In the genomic region with DNA sequence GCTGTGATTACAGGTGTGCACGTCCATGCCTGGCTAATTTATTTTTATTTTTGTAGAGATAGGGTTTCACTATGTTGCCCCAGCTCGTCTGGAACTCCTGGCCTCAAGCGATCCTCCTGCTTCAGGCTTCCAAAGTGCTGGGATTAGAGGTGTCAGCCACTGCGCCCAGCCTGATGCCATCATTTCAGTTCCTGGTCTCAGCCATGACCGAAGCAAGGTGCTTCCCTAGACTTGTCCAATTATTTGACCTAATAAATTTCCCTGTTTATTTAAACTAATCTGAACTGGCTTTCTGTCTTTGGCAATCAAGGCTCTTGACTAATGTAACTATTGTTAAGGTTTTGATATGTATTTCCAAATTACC, we compare ENCODE assay signal across 30 cellular contexts. TPM values are rescaled to one million over a fixed set of nuclear protein-coding genes. Genes with fewer than 3 reads are reported as not detected.
DNase-seq lines count a peak whose midpoint lies in the region; ATAC-seq, FAIRE-seq and TF ChIP-seq lines count a peak whose summit lies in the region.
"Had no signal": no experiment of that assay in that cellular context is flagged by ENCODE, and none has a peak within 500 bp of the region (broad histone marks: within the 10 kb centered on the region; RNA-seq: fewer than 3 reads in every experiment).

No MANE protein-coding gene starts in this region.

- no peaks in the 10 kb centered on the region for H3K4me1 ChIP-seq in PC-3 (ENCODE audit: insufficient read depth, low read length)
- peaks cover 43% of the 10 kb centered on the region for H3K4me1 ChIP-seq in GM12878 (ENCODE audit: control insufficient read depth, insufficient read depth, low read length)
- H3K4me1 ChIP-seq in pancreas, result no peaks in the 10 kb centered on the region
- H3K4me1 ChIP-seq: psoas muscle, suprapubic skin had no signal

- no peaks in the 10 kb centered on the region for H3K36me3 Mint-ChIP-seq in activated CD4-positive, alpha-beta memory T cell treated with anti-CD3 and anti-CD28 coated beads for 36 hours
- no peaks in the 10 kb centered on the region for H3K36me3 Mint-ChIP-seq in activated CD4-positive, alpha-beta memory T cell treated with anti-CD3 and anti-CD28 coated beads, Interleukin-2, amount 10 ng/mL, durations not matched to agents 7 days and 5 days (ENCODE audit: low read depth)
- H3K36me3 Mint-ChIP-seq in stimulated activated effector memory CD8-positive, alpha-beta T cell treated with anti-CD3 and anti-CD28 coated beads, Interleukin-12 subunit alpha, Interleukin-12 subunit beta, amount 100 ng/mL, for 72 hours, result no peaks in the 10 kb centered on the region
- H3K36me3 Mint-ChIP-seq: CD4-positive, CD25-positive, alpha-beta regulatory T cell; naive thymus-derived CD8-positive, alpha-beta T cell had no signal

- H3K27me3 Mint-ChIP-seq in activated CD4-positive, alpha-beta memory T cell treated with anti-CD3 and anti-CD28 coated beads for 36 hours, result peaks cover 2% of the 10 kb centered on the region
- H3K27me3 Mint-ChIP-seq in activated CD4-positive, alpha-beta memory T cell treated with anti-CD3 and anti-CD28 coated beads, Interleukin-2, amount 10 ng/mL, durations not matched to agents 7 days and 5 days, result no peaks in the 10 kb centered on the region
- H3K27me3 Mint-ChIP-seq: CD4-positive, CD25-positive, alpha-beta regulatory T cell had no signal

- H4K20me1 ChIP-seq in PC-3 (ENCODE audit: low read length) (no peaks in the 10 kb centered on the region), GM12878 (ENCODE audit: control insufficient read depth, insufficient read depth) (no peaks in the 10 kb centered on the region)

- TF ChIP-seq CTCF in PC-3 (conservative IDR thresholded peaks at IDR 0.05; ENCODE audit: low read depth, low read length) (no peak), GM12878 (IDR thresholded peaks at IDR 0.05 in 2 of 3, conservative IDR thresholded peaks at IDR 0.05 in 1 of 3; ENCODE audit: control insufficient read depth in 2 of 3, extremely low read depth in 1 of 3, insufficient read depth in 1 of 3, low read depth in 3 of 3, low read length in 3 of 3) (no peak), pancreas (IDR thresholded peaks at IDR 0.05) (no peak)

- 7% methylated on average over 5 of the region's 5 CpGs for WGBS in GM12878 (ENCODE audit: insufficient coverage, insufficient replicate concordance, low lambda C conversion rate, missing lambda C conversion rate)
- 81 to 92% methylated on average over 5 of the region's 5 CpGs for WGBS in pancreas, 2 donors

- TF ChIP-seq EP300 in GM12878 (IDR thresholded peaks at IDR 0.05; ENCODE audit: borderline replicate concordance in 1 of 2, control insufficient read depth in 1 of 2, low read depth in 2 of 2, low read length in 2 of 2), result no peak

- H3F3A ChIP-seq in PC-3 (ENCODE audit: low read length, unreplicated experiment), result no peaks in the 10 kb centered on the region

- no peak for FAIRE-seq in GM12878 (lab: Jason Lieb, UNC)
- FAIRE-seq in pancreas (lab: Jason Lieb, UNC), result no peak
- FAIRE-seq: TTC549 had no signal

- H3K27ac Mint-ChIP-seq in activated CD4-positive, alpha-beta memory T cell treated with anti-CD3 and anti-CD28 coated beads for 36 hours, result peak overlapping the region; percentile 62
- no peak overlapping the region for H3K27ac Mint-ChIP-seq in activated CD4-positive, alpha-beta memory T cell treated with anti-CD3 and anti-CD28 coated beads, Interleukin-2, amount 10 ng/mL, durations not matched to agents 7 days and 5 days
- peak overlapping the region; percentile 73 for H3K27ac Mint-ChIP-seq in stimulated activated effector memory CD8-positive, alpha-beta T cell treated with anti-CD3 and anti-CD28 coated beads, Interleukin-12 subunit alpha, Interleukin-12 subunit beta, amount 100 ng/mL, for 72 hours
- H3K27ac Mint-ChIP-seq: CD4-positive, CD25-positive, alpha-beta regulatory T cell; effector memory CD8-positive, alpha-beta T cell; HFFc6; T-helper 1 cell treated with Interleukin-12 subunit alpha and Interleukin-12 subunit beta and Interleukin-4 antibody, amounts not matched to agents 30 μg/mL and 1 μg/mL, for 36 hours had no signal

- H3K9me2 ChIP-seq in PC-3 (replicated peaks; ENCODE audit: low read length), result no peaks in the 10 kb centered on the region

- H3K27ac ChIP-seq in PC-3 (ENCODE audit: low read length), result no peak overlapping the region
- H3K27ac ChIP-seq in GM12878 (ENCODE audit: control insufficient read depth, insufficient read depth), result peak overlapping the region; percentile 96
- no peak overlapping the region for H3K27ac ChIP-seq in pancreas
- H3K27ac ChIP-seq: coronary artery, psoas muscle, RWPE1, suprapubic skin had no signal

- peaks cover 23% of the 10 kb centered on the region for H3K4me1 Mint-ChIP-seq in activated CD4-positive, alpha-beta memory T cell treated with anti-CD3 and anti-CD28 coated beads for 36 hours (ENCODE audit: low read depth)
- H3K4me1 Mint-ChIP-seq in activated CD4-positive, alpha-beta memory T cell treated with anti-CD3 and anti-CD28 coated beads, Interleukin-2, amount 10 ng/mL, durations not matched to agents 7 days and 5 days, result peaks cover 21% of the 10 kb centered on the region
- H3K4me1 Mint-ChIP-seq in stimulated activated effector memory CD8-positive, alpha-beta T cell treated with anti-CD3 and anti-CD28 coated beads, Interleukin-12 subunit alpha, Interleukin-12 subunit beta, amount 100 ng/mL, for 72 hours, result peaks cover 16% of the 10 kb centered on the region

- H3K9me3 ChIP-seq in PC-3 (ENCODE audit: low read length) (peaks cover 6% of the 10 kb centered on the region; the same call in 1 of the 2 replicates), GM12878 (replicated peaks; ENCODE audit: control insufficient read depth, insufficient read depth, low read length) (no peaks in the 10 kb centered on the region; the same call in 1 of the 3 replicates), pancreas (no peaks in the 10 kb centered on the region)
- H3K9me3 ChIP-seq: psoas muscle, suprapubic skin had no signal

- TF ChIP-seq RAD21 in GM12878 (IDR thresholded peaks at IDR 0.05; ENCODE audit: insufficient read depth, low read depth, low read length), result no peak

- CTCF ChIA-PET in activated CD4-positive, alpha-beta memory T cell treated with anti-CD3 and anti-CD28 coated beads for 36 hours (lab: Charles Lee), result interaction anchor here (0.9 to 1.5 kb wide), 2 partner anchors 12 to 282 kb away, joined by 3 read pairs; no protein-coding TSS in a partner anchor
- CTCF ChIA-PET in activated CD4-positive, alpha-beta memory T cell treated with anti-CD3 and anti-CD28 coated beads, Interleukin-2, amount 10 ng/mL, durations not matched to agents 7 days and 5 days (lab: Charles Lee), result no interaction called here
- CTCF ChIA-PET in PC-3 (lab: Charles Lee) (no interaction called here), GM12878 (lab: Yijun Ruan, JAX) (interaction anchor here (1.1 to 5.2 kb wide), 5 partner anchors 12 to 105 kb away, joined by 4 to 25 read pairs (median 5); no protein-coding TSS in a partner anchor)

- no peak for DNase-seq in activated CD4-positive, alpha-beta memory T cell treated with anti-CD3 and anti-CD28 coated beads for 36 hours
- DNase-seq in activated CD4-positive, alpha-beta memory T cell treated with anti-CD3 and anti-CD28 coated beads, Interleukin-2, amount 10 ng/mL, durations not matched to agents 7 days and 5 days, result no peak
- DNase-seq in PC-3 (no peak), GM12878 (ENCODE audit: low read depth, low spot score) (no peak), epidermal melanocyte (ENCODE audit: insufficient read length, low spot score) (no peak), pancreas (no peak)
- no peak for DNase-seq in stimulated activated effector memory CD8-positive, alpha-beta T cell treated with anti-CD3 and anti-CD28 coated beads, Interleukin-12 subunit alpha, Interleukin-12 subunit beta, amount 100 ng/mL, for 72 hours (ENCODE audit: low spot score in 2 of 2)
- DNase-seq: activated CD4-positive, alpha-beta T cell treated with anti-CD3 and anti-CD28 coated beads, Interleukin-2, amount 50 U/mL, for 4 hours; activated gamma-delta T cell treated with Interleukin-2 at 50 U/mL for 16 hours; Calu3; caudate nucleus; DMS79 treated with DMSO at 0.1 percent for 48 hours; effector memory CD8-positive, alpha-beta T cell; erythroblast; GOT3; HFFc6; naive thymus-derived CD8-positive, alpha-beta T cell; NCI-H1092; NCI-H1694; NCI-H446 treated with DMSO at 0.1 percent for 48 hours; NCI-H82; psoas muscle; stimulated activated CD4-positive, alpha-beta T cell treated with anti-CD3 and anti-CD28 coated beads, Interleukin-4, amount 100 ng/mL, for 24 hours had no signal

- H3K4me3 Mint-ChIP-seq in activated CD4-positive, alpha-beta memory T cell treated with anti-CD3 and anti-CD28 coated beads for 36 hours, result no peak overlapping the region
- H3K4me3 Mint-ChIP-seq in activated CD4-positive, alpha-beta memory T cell treated with anti-CD3 and anti-CD28 coated beads, Interleukin-2, amount 10 ng/mL, durations not matched to agents 7 days and 5 days, result no peak overlapping the region
- no peak overlapping the region for H3K4me3 Mint-ChIP-seq in stimulated activated effector memory CD8-positive, alpha-beta T cell treated with anti-CD3 and anti-CD28 coated beads, Interleukin-12 subunit alpha, Interleukin-12 subunit beta, amount 100 ng/mL, for 72 hours
- H3K4me3 Mint-ChIP-seq: CD4-positive, CD25-positive, alpha-beta regulatory T cell; effector memory CD8-positive, alpha-beta T cell; HFFc6; naive thymus-derived CD8-positive, alpha-beta T cell; T-helper 1 cell treated with Interleukin-12 subunit alpha and Interleukin-12 subunit beta and Interleukin-4 antibody, amounts not matched to agents 30 μg/mL and 1 μg/mL, for 36 hours had no signal

- SMC1A ChIA-PET in GM12878 (lab: Charles Lee; ENCODE audit: uncharacterized antibody, unreplicated experiment), result interaction anchor here (1.2 to 7.1 kb wide), 12 partner anchors 11 to 112 kb away, joined by 3 to 145 read pairs (median 24); partner anchors contain the start of gene STK38L

- ATAC-seq in PC-3, result no peak
- ATAC-seq in GM12878, result no peak
- ATAC-seq in stimulated activated effector memory CD8-positive, alpha-beta T cell treated with anti-CD3 and anti-CD28 coated beads, Interleukin-12 subunit alpha, Interleukin-12 subunit beta, amount 100 ng/mL, for 72 hours, result no peak
- no peak for ATAC-seq in pancreas
- ATAC-seq in GM21576 (IDR thresholded peaks at IDR 0.05; ENCODE audit: unreplicated experiment), result no peak
- ATAC-seq: effector memory CD8-positive, alpha-beta T cell; naive thymus-derived CD8-positive, alpha-beta T cell; psoas muscle had no signal

- no peak for TF ChIP-seq POLR2A in GM12878 (IDR thresholded peaks at IDR 0.05; ENCODE audit: low read depth, low read length)

- H3K9ac ChIP-seq in PC-3 (ENCODE audit: low read length) (no peak overlapping the region), GM12878 (ENCODE audit: control insufficient read depth, insufficient read depth, low read length) (peak overlapping the region; percentile 28)

- intact Hi-C loops in activated CD4-positive, alpha-beta memory T cell treated with anti-CD3 and anti-CD28 coated beads for 36 hours (cut with micrococcal nuclease), result loop anchor here (1.0 to 2.0 kb wide), 3 partner anchors 11 to 39 kb away; no protein-coding TSS in a partner anchor
- intact Hi-C loops in PC-3 (cut with micrococcal nuclease) (no loop called here), GM12878 (cut with micrococcal nuclease; ENCODE audit: unreplicated experiment) (loop anchor here (1.0 to 5.0 kb wide), 6 partner anchors 11 to 88 kb away; partner anchors contain the start of gene STK38L), pancreas (cut with DNase I) (no loop called here)

- POLR2A ChIA-PET in activated CD4-positive, alpha-beta memory T cell treated with anti-CD3 and anti-CD28 coated beads for 36 hours (lab: Charles Lee), result interaction anchor here (1.2 kb wide), 1 partner anchor 40 kb away, joined by 3 read pairs; no protein-coding TSS in a partner anchor
- POLR2A ChIA-PET in activated CD4-positive, alpha-beta memory T cell treated with anti-CD3 and anti-CD28 coated beads, Interleukin-2, amount 10 ng/mL, durations not matched to agents 7 days and 5 days (lab: Charles Lee), result no interaction called here
- POLR2A ChIA-PET in PC-3 (lab: Charles Lee; ENCODE audit: unreplicated experiment), result no interaction called here
- POLR2A ChIA-PET in GM12878 (lab: Charles Lee), result interaction anchor here (1.1 to 6.0 kb wide), 6 partner anchors 10 to 74 kb away, joined by 3 to 70 read pairs (median 18); partner anchors contain the start of gene STK38L

- H2AFZ ChIP-seq in PC-3 (ENCODE audit: low read length) (0 out of 2 replicates have a peak overlapping the region, but pooled peaks have one; percentile 18), GM12878 (ENCODE audit: control insufficient read depth, low read depth, low read length) (peak overlapping the region; percentile 24; the same call in 1 of the 2 replicates)

- H3K79me2 ChIP-seq in PC-3 (ENCODE audit: low read length) (no peaks in the 10 kb centered on the region), GM12878 (ENCODE audit: control insufficient read depth, insufficient read depth, low read length) (no peaks in the 10 kb centered on the region)

- H3K27me3 ChIP-seq in PC-3 (ENCODE audit: low read length) (no peaks in the 10 kb centered on the region), GM12878 (replicated peaks in 1 of 2; ENCODE audit: control insufficient read depth in 2 of 2, insufficient read depth in 2 of 2, low read length in 1 of 2) (no peaks in the 10 kb centered on the region), pancreas (no peaks in the 10 kb centered on the region)
- H3K27me3 ChIP-seq: suprapubic skin had no signal

- no peaks in the 10 kb centered on the region for H3K9me3 Mint-ChIP-seq in activated CD4-positive, alpha-beta memory T cell treated with anti-CD3 and anti-CD28 coated beads for 36 hours
- no peaks in the 10 kb centered on the region for H3K9me3 Mint-ChIP-seq in activated CD4-positive, alpha-beta memory T cell treated with anti-CD3 and anti-CD28 coated beads, Interleukin-2, amount 10 ng/mL, durations not matched to agents 7 days and 5 days
- no peaks in the 10 kb centered on the region for H3K9me3 Mint-ChIP-seq in stimulated activated effector memory CD8-positive, alpha-beta T cell treated with anti-CD3 and anti-CD28 coated beads, Interleukin-12 subunit alpha, Interleukin-12 subunit beta, amount 100 ng/mL, for 72 hours
- H3K9me3 Mint-ChIP-seq: effector memory CD8-positive, alpha-beta T cell; HFFc6; naive thymus-derived CD8-positive, alpha-beta T cell; T-helper 1 cell treated with Interleukin-12 subunit alpha and Interleukin-12 subunit beta and Interleukin-4 antibody, amounts not matched to agents 30 μg/mL and 1 μg/mL, for 36 hours had no signal

- BruUV-seq in PC-3 (replicated peaks; lab: Mats Ljungman, UMichigan), result no TSS peak
- BruUV-seq in GM12878 (replicated peaks; lab: Mats Ljungman, UMichigan), result no TSS peak

- RAD21 ChIA-PET in GM12878 (lab: Charles Lee; ENCODE audit: unreplicated experiment), result interaction anchor here (0.7 to 10.2 kb wide), 14 partner anchors 11 to 155 kb away, joined by 3 to 73 read pairs (median 7); no protein-coding TSS in a partner anchor

- H3K4me3 ChIP-seq in PC-3 (ENCODE audit: low read length), result no peak overlapping the region
- H3K4me3 ChIP-seq in GM12878, result no peak overlapping the region
- H3K4me3 ChIP-seq in pancreas, result no peak overlapping the region
- H3K4me3 ChIP-seq: coronary artery, psoas muscle, suprapubic skin had no signal

- in situ Hi-C loops in GM12878 (cut with MboI), result no loop called here

- no peak overlapping the region for H3K4me2 ChIP-seq in PC-3 (ENCODE audit: low read length)
- H3K4me2 ChIP-seq in GM12878 (ENCODE audit: control insufficient read depth, insufficient read depth), result peak overlapping the region; percentile 0; the same call in 1 of the 2 replicates

- H3K36me3 ChIP-seq in PC-3 (ENCODE audit: low read depth, low read length) (no peaks in the 10 kb centered on the region), GM12878 (ENCODE audit: control insufficient read depth in 2 of 2, insufficient read depth in 2 of 2, low read length in 1 of 2) (no peaks in the 10 kb centered on the region), pancreas (no peaks in the 10 kb centered on the region)
- H3K36me3 ChIP-seq: suprapubic skin had no signal

RNA-seq across cellular contexts. Expression of gene STK38L, which starts 24.4 kb away (rescaled TPM):
- 10 to 100 TPM; 25.1 to 25.2 TPM for total RNA-seq in activated CD4-positive, alpha-beta memory T cell treated with anti-CD3 and anti-CD28 coated beads for 36 hours
- total RNA-seq in activated CD4-positive, alpha-beta memory T cell treated with anti-CD3 and anti-CD28 coated beads, Interleukin-2, amount 10 ng/mL, durations not matched to agents 7 days and 5 days, result 10 to 100 TPM; 19.1 to 25.8 TPM
- total RNA-seq in PC-3 (2014; rRNA removed) (19.4 and 32.3 TPM in 2 replicates), GM12878 (2014; rRNA removed) (92.7 and 120 TPM in 2 replicates), GM12878 (2014; rRNA removed; fragmentation: Illumina TruSeq; extraction: Trizol) (130 and 131 TPM in 2 replicates), GM12878 (2021) (110 and 131 TPM in 2 replicates), pancreas (10 to 100 TPM in 5 of 6 donors, 1 to 10 TPM in 1; 8.4 to 49.9 (median 12.4) TPM)
- 283 and 300 TPM in 2 replicates for total RNA-seq in GM12878 (2013; cell fraction: nucleolus; rRNA removed)
- polyA plus RNA-seq in GM12878 (2011; ENCODE audit: low read depth), result 19.4 TPM
- polyA plus RNA-seq in GM12878 (2011; rRNA removed) (121 and 218 TPM in 2 replicates), GM12878 (2014; fragmentation: Illumina TruSeq; extraction: Trizol) (134 and 173 TPM in 2 replicates), GM12878 (2014; fragmentation: Nextera tagmentation; extraction: Ambion mirVana) (10 to 100 TPM; 43.0 to 50.2 TPM), GM12878 (2014; rRNA removed) (76.8 and 90.8 TPM in 2 replicates), GM12878 (2016; fragmentation: Nextera tagmentation; extraction: Ambion mirVana) (100 to 1,000 TPM; 144 to 154 TPM), pancreas (1 to 10 TPM; 6.3 to 9.7 TPM)
- 24.3 and 29.2 TPM in 2 replicates for polyA plus RNA-seq in GM12878 (2011; cell fraction: cytosol; rRNA removed)
- 70.9 and 75.1 TPM in 2 replicates for polyA plus RNA-seq in GM12878 (2011; cell fraction: nucleus; rRNA removed)
- polyA plus RNA-seq in GM12878 (2012), result 40.8 and 44.4 TPM in 2 replicates
- 41.8 and 75.6 TPM in 2 replicates for polyA minus RNA-seq in GM12878 (2011; rRNA and poly(A)+ RNA removed)
- 35.9 and 43.5 TPM in 2 replicates for polyA minus RNA-seq in GM12878 (2011; cell fraction: cytosol; rRNA and poly(A)+ RNA removed)
- polyA minus RNA-seq in GM12878 (2011; cell fraction: nucleus; rRNA and poly(A)+ RNA removed), result 36.5 and 60.8 TPM in 2 replicates

Comparison
In these comparisons a context has a peak if more than half of its experiments do, and no peak if none do; other contexts are left out.
1. CTCF ChIA-PET loops: an anchor here in activated CD4-positive, alpha-beta memory T cell treated with anti-CD3 and anti-CD28 coated beads for 36 hours (0.9 to 1.5 kb wide) and GM12878 (1.1 to 5.2 kb wide); none called in activated CD4-positive, alpha-beta memory T cell treated with anti-CD3 and anti-CD28 coated beads, Interleukin-2, amount 10 ng/mL, durations not matched to agents 7 days and 5 days and PC-3.
2. POLR2A ChIA-PET loops: an anchor here in activated CD4-positive, alpha-beta memory T cell treated with anti-CD3 and anti-CD28 coated beads for 36 hours (1.2 kb wide) and GM12878 (1.1 to 6.0 kb wide); none called in activated CD4-positive, alpha-beta memory T cell treated with anti-CD3 and anti-CD28 coated beads, Interleukin-2, amount 10 ng/mL, durations not matched to agents 7 days and 5 days and PC-3.
3. intact Hi-C loops: an anchor here in activated CD4-positive, alpha-beta memory T cell treated with anti-CD3 and anti-CD28 coated beads for 36 hours (1.0 to 2.0 kb wide) and GM12878 (1.0 to 5.0 kb wide); none called in PC-3 and pancreas.